In genomic region chr12:94305293-94305957, GRCh38 we compare ENCODE assay signal across 1 cellular context.
TF ChIP-seq lines count a peak whose summit lies in the region.

No MANE protein-coding gene starts in this region.

TF ChIP-seq in HepG2, 621 proteins besides CTCF, POLR2A, EP300 and RAD21 (continued from another document and continues in another):
- TF ChIP-seq ISX (CRISPR knock-in tag; conservative IDR thresholded peaks at IDR 0.05) (no peak), RCOR2 (CRISPR knock-in tag; IDR thresholded peaks at IDR 0.05) (no peak), ZNF275 (CRISPR knock-in tag; IDR thresholded peaks at IDR 0.05; ENCODE audit: borderline replicate concordance) (no peak), MEF2D (CRISPR knock-in tag; IDR thresholded peaks at IDR 0.05) (no peak), ATF5 (CRISPR knock-in tag; IDR thresholded peaks at IDR 0.05; ENCODE audit: low read depth) (no peak), MAZ (IDR thresholded peaks at IDR 0.05; ENCODE audit: borderline replicate concordance, low read depth, low read length) (no peak), MAZ (CRISPR knock-in tag; IDR thresholded peaks at IDR 0.05; ENCODE audit: low read depth) (no peak), ZNF296 (CRISPR knock-in tag; conservative IDR thresholded peaks at IDR 0.05) (no peak), SMYD3 (CRISPR knock-in tag; IDR thresholded peaks at IDR 0.05) (0 out of 2 replicates have a peak, but pooled peaks have one; percentile 20), ZBTB44 (CRISPR knock-in tag; IDR thresholded peaks at IDR 0.05) (no peak), MIXL1 (CRISPR knock-in tag; IDR thresholded peaks at IDR 0.05) (no peak), ZNF776 (CRISPR knock-in tag; IDR thresholded peaks at IDR 0.05) (no peak), BCL6 (CRISPR knock-in tag; IDR thresholded peaks at IDR 0.05) (peak; percentile 85), JARID2 (CRISPR knock-in tag; IDR thresholded peaks at IDR 0.05; ENCODE audit: insufficient replicate concordance) (no peak), SMAD3 (CRISPR knock-in tag; IDR thresholded peaks at IDR 0.05) (no peak), CEBPG (CRISPR knock-in tag; IDR thresholded peaks at IDR 0.05) (peak; percentile 63), ZNF225 (CRISPR knock-in tag; IDR thresholded peaks at IDR 0.05) (no peak), GTF2F1 (IDR thresholded peaks at IDR 0.05; ENCODE audit: low read length) (no peak), ZNF431 (CRISPR knock-in tag; IDR thresholded peaks at IDR 0.05; ENCODE audit: borderline replicate concordance, low read depth) (no peak), CHD4 (IDR thresholded peaks at IDR 0.05; ENCODE audit: borderline replicate concordance, low read length) (no peak), ZNF557 (CRISPR knock-in tag; IDR thresholded peaks at IDR 0.05) (no peak), FOXP4 (CRISPR knock-in tag; IDR thresholded peaks at IDR 0.05) (no peak), ZNF839 (CRISPR knock-in tag; IDR thresholded peaks at IDR 0.05; ENCODE audit: borderline replicate concordance) (no peak), FOXP1 (IDR thresholded peaks at IDR 0.05) (no peak), FOXP1 (CRISPR knock-in tag; IDR thresholded peaks at IDR 0.05) (peak; percentile 73), ZNF441 (CRISPR knock-in tag; IDR thresholded peaks at IDR 0.05; ENCODE audit: borderline replicate concordance) (no peak), SIX4 (CRISPR knock-in tag; IDR thresholded peaks at IDR 0.05) (no peak), CREBL2 (CRISPR knock-in tag; IDR thresholded peaks at IDR 0.05; ENCODE audit: borderline replicate concordance) (no peak), ZBTB7B (CRISPR knock-in tag; IDR thresholded peaks at IDR 0.05) (no peak), ZNF850 (CRISPR knock-in tag; conservative IDR thresholded peaks at IDR 0.05) (no peak), FOXK1 (CRISPR knock-in tag; IDR thresholded peaks at IDR 0.05; ENCODE audit: borderline replicate concordance, low read depth) (no peak), MYNN (CRISPR knock-in tag; IDR thresholded peaks at IDR 0.05; ENCODE audit: low read depth) (no peak), CSRNP1 (CRISPR knock-in tag; IDR thresholded peaks at IDR 0.05) (no peak), ZNF121 (CRISPR knock-in tag; IDR thresholded peaks at IDR 0.05) (no peak), CREM (IDR thresholded peaks at IDR 0.05) (no peak), CREM (CRISPR knock-in tag; IDR thresholded peaks at IDR 0.05) (no peak), GABPA (IDR thresholded peaks at IDR 0.05; ENCODE audit: low read depth, low read length) (no peak), GABPA (CRISPR knock-in tag; IDR thresholded peaks at IDR 0.05; ENCODE audit: low read depth) (no peak), ZBTB7A (CRISPR knock-in tag; IDR thresholded peaks at IDR 0.05) (no peak), GTF3A (CRISPR knock-in tag; conservative IDR thresholded peaks at IDR 0.05) (no peak), ZNF740 (CRISPR knock-in tag; IDR thresholded peaks at IDR 0.05) (peak; percentile 66; the same call in 1 of the 2 replicates), ZNF781 (CRISPR knock-in tag; IDR thresholded peaks at IDR 0.05; ENCODE audit: borderline replicate concordance, not compliant biosample characterization) (no peak), RNF219 (CRISPR knock-in tag; IDR thresholded peaks at IDR 0.05) (no peak), ZNF24 (IDR thresholded peaks at IDR 0.05) (no peak), ZNF652 (CRISPR knock-in tag; IDR thresholded peaks at IDR 0.05; ENCODE audit: borderline replicate concordance, low read depth) (no peak), PHF5A (CRISPR knock-in tag; IDR thresholded peaks at IDR 0.05; ENCODE audit: low read depth, unreplicated experiment) (no peak), ZNF615 (CRISPR knock-in tag; IDR thresholded peaks at IDR 0.05; ENCODE audit: borderline replicate concordance) (no peak), SRSF1 (optimal IDR thresholded peaks at IDR 0.05; ENCODE audit: low read depth, low read length) (no peak), HNRNPK (IDR thresholded peaks at IDR 0.05; ENCODE audit: low read depth, low read length, poor library complexity, severe bottlenecking) (no peak)
- TF ChIP-seq, protein P1, sequence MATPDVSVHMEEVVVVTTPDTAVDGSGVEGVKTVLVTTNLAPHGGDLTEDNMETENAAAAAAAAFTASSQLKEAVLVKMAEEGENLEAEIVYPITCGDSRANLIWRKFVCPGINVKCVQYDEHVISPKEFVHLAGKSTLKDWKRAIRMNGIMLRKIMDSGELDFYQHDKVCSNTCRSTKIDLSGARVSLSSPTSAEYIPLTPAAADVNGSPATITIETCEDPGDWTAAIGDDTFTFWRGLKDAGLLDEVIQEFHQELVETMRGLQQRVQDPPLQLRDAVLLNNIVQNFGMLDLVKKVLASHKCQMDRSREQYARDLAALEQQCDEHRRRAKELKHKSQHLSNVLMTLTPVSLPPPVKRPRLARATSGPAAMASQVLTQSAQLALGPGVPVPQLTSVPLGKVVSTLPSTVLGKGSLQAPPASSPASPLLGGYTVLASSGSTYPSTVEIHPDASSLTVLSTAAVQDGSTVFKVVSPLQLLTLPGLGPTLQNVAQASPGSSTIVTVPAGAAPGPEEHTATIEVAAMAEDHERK (CRISPR knock-in tag; IDR thresholded peaks at IDR 0.05; ENCODE audit: low read depth) = no peak
- TF ChIP-seq, protein P2, sequence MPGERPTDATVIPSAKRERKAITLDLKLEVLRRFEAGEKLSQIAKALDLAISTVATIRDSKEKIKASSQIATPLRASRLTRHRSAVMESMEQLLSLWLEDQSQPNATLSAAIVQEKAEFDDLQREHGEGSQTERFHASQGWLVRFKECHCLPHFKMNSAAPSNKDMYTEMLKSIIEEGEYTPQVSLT (CRISPR knock-in tag; IDR thresholded peaks at IDR 0.05; ENCODE audit: borderline replicate concordance, low read depth) = no peak
- TF ChIP-seq, protein P3, sequence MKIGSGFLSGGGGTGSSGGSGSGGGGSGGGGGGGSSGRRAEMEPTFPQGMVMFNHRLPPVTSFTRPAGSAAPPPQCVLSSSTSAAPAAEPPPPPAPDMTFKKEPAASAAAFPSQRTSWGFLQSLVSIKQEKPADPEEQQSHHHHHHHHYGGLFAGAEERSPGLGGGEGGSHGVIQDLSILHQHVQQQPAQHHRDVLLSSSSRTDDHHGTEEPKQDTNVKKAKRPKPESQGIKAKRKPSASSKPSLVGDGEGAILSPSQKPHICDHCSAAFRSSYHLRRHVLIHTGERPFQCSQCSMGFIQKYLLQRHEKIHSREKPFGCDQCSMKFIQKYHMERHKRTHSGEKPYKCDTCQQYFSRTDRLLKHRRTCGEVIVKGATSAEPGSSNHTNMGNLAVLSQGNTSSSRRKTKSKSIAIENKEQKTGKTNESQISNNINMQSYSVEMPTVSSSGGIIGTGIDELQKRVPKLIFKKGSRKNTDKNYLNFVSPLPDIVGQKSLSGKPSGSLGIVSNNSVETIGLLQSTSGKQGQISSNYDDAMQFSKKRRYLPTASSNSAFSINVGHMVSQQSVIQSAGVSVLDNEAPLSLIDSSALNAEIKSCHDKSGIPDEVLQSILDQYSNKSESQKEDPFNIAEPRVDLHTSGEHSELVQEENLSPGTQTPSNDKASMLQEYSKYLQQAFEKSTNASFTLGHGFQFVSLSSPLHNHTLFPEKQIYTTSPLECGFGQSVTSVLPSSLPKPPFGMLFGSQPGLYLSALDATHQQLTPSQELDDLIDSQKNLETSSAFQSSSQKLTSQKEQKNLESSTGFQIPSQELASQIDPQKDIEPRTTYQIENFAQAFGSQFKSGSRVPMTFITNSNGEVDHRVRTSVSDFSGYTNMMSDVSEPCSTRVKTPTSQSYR (CRISPR knock-in tag; IDR thresholded peaks at IDR 0.05; ENCODE audit: borderline replicate concordance) = no peak
- TF ChIP-seq, protein P4, sequence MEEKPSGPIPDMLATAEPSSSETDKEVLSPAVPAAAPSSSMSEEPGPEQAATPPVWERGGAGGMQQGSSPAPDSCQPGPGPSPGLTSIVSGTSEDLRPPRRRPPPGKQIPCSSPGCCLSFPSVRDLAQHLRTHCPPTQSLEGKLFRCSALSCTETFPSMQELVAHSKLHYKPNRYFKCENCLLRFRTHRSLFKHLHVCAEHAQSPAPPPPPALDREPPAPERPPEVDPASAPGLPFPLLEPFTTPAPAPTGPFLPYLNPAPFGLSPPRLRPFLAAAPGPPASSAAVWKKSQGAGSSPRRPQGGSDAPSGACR (CRISPR knock-in tag; IDR thresholded peaks at IDR 0.05) = no peak
